ENCODE assay signal across 8 cellular contexts in the genomic region with DNA sequence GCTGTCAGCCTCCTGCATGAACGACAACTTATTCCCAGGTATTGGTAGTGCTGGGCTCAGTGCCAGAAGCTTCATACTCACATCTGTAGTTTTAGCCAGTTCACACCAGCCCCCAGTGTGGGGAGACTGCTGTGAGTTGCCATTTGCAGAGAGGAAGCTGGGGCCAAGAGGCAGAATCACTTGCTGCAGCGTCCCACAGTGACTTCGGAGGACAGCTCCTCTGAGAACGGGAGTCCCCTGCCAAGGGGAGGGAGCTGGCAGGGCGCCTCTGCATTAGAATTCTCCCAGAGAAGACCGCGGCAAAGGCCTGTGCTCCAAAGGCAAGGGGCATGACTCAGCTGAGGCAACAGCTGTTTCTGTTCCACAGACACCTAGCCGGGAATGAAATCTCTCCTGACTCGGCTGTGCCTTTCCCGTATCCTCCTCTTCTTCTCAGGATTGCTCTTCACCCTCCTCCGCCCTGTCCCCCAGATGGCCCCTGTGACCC. TPM values are rescaled to one million over a fixed set of nuclear protein-coding genes. Genes with fewer than 3 reads are reported as not detected.
DNase-seq lines count a peak whose midpoint lies in the region; ATAC-seq, FAIRE-seq and TF ChIP-seq lines count a peak whose summit lies in the region.

No MANE protein-coding gene starts in this region.

- no peaks in the 10 kb centered on the region for H3K27me3 Mint-ChIP-seq in activated CD4-positive, alpha-beta T cell treated with anti-CD3 and anti-CD28 coated beads, Interleukin-2, amount 10 ng/mL, durations not matched to agents 24 days and 14 days

- intact Hi-C loops in activated CD4-positive, alpha-beta T cell treated with anti-CD3 and anti-CD28 coated beads, Interleukin-2, amount 10 ng/mL, durations not matched to agents 24 days and 14 days (cut with micrococcal nuclease), result no loop called here
- intact Hi-C loops in kidney (cut with DNase I), result no loop called here

- WGBS in tibial nerve, 2 donors, result 11 to 26% methylated on average over 8 to 11 of the region's 11 CpGs

- H3K4me1 ChIP-seq in kidney (ENCODE audit: control insufficient read depth in 1 of 2, insufficient read depth in 1 of 2, low read depth in 1 of 2, low read length in 2 of 2) (peaks cover 27 to 28% of the 10 kb centered on the region in 2 donors), tibial nerve (peaks cover 0 to 75% (median 27%) of the 10 kb centered on the region in 4 donors)

- H3K27ac ChIP-seq in kidney (ENCODE audit: low read depth in 2 of 2, low read length in 2 of 2) (peak overlapping the region; percentile 65 to 83), tibial nerve (peak overlapping the region; percentile 59 to 87 (median 70))

- H3K36me3 Mint-ChIP-seq in activated CD4-positive, alpha-beta T cell treated with anti-CD3 and anti-CD28 coated beads, Interleukin-2, amount 10 ng/mL, durations not matched to agents 24 days and 14 days (ENCODE audit: low read depth), result peaks cover 68% of the 10 kb centered on the region

- peak overlapping the region; percentile 80 for H3K27ac Mint-ChIP-seq in activated CD4-positive, alpha-beta T cell treated with anti-CD3 and anti-CD28 coated beads, Interleukin-2, amount 10 ng/mL, durations not matched to agents 24 days and 14 days

- no peak overlapping the region for H3K9ac ChIP-seq in kidney (ENCODE audit: low read length in 2 of 2)

- no peaks in the 10 kb centered on the region for H3K9me3 ChIP-seq in kidney (ENCODE audit: control insufficient read depth in 1 of 2, low read length in 2 of 2)
- no peaks in the 10 kb centered on the region for H3K9me3 ChIP-seq in tibial nerve

- H3K9me3 Mint-ChIP-seq in activated CD4-positive, alpha-beta T cell treated with anti-CD3 and anti-CD28 coated beads, Interleukin-2, amount 10 ng/mL, durations not matched to agents 24 days and 14 days, result peaks cover 6% of the 10 kb centered on the region

- no peak for TF ChIP-seq CTCF in astrocyte of the spinal cord (IDR thresholded peaks at IDR 0.05; ENCODE audit: low read depth, low read length)
- TF ChIP-seq CTCF in kidney (IDR thresholded peaks at IDR 0.05; ENCODE audit: borderline replicate concordance, extremely low read depth, insufficient read depth), result no peak
- no peak for TF ChIP-seq CTCF in tibial nerve (IDR thresholded peaks at IDR 0.05)

- peak in 1 of 2 donors; percentile 56 for TF ChIP-seq EP300 in tibial nerve (IDR thresholded peaks at IDR 0.05)

- H3K4me3 Mint-ChIP-seq in activated CD4-positive, alpha-beta T cell treated with anti-CD3 and anti-CD28 coated beads, Interleukin-2, amount 10 ng/mL, durations not matched to agents 24 days and 14 days, result peak overlapping the region; percentile 22

- H3K4me3 ChIP-seq in astrocyte of the spinal cord (ENCODE audit: low read depth, low read length) (no peak overlapping the region), kidney (ENCODE audit: low read length in 2 of 2) (no peak overlapping the region), tibial nerve (no peak overlapping the region)

- no peak for TF ChIP-seq POLR2A in tibial nerve (IDR thresholded peaks at IDR 0.05)

- no peaks in the 10 kb centered on the region for H3K27me3 ChIP-seq in tibial nerve

- no peak for FAIRE-seq in kidney (lab: Jason Lieb, UNC)

- in situ Hi-C loops in astrocyte of the spinal cord (cut with HindIII; ENCODE audit: low sequenced_read_pairs), result no loop called here

- DNase-seq in activated CD4-positive, alpha-beta T cell treated with anti-CD3 and anti-CD28 coated beads, Interleukin-2, amount 10 ng/mL, durations not matched to agents 24 days and 14 days, result no peak
- DNase-seq in activated CD4-positive, alpha-beta T cell treated with anti-CD3 and anti-CD28 coated beads, Interleukin-2, amount 50 U/mL, for 1 hour, result no peak
- DNase-seq in LHCN-M2 (ENCODE audit: low read depth) (peak; percentile 86), astrocyte of the spinal cord (ENCODE audit: low read depth, low spot score) (peak; percentile 71), kidney (peak; percentile 92), tibial nerve (ENCODE audit: low spot score in 2 of 2) (peak in 1 of 2 donors; percentile 14), NCI-H1048 (lab: John Stamatoyannopoulos, UW) (no peak)

- peaks cover 67% of the 10 kb centered on the region for H3K4me1 Mint-ChIP-seq in activated CD4-positive, alpha-beta T cell treated with anti-CD3 and anti-CD28 coated beads, Interleukin-2, amount 10 ng/mL, durations not matched to agents 24 days and 14 days

- no peak for ATAC-seq in HG03139 (IDR thresholded peaks at IDR 0.05; ENCODE audit: unreplicated experiment)

- H3K36me3 ChIP-seq in kidney (ENCODE audit: control insufficient read depth in 1 of 2, insufficient read depth in 2 of 2, low read length in 2 of 2), result peaks cover 0 to 12% of the 10 kb centered on the region in 2 donors
- no peaks in the 10 kb centered on the region for H3K36me3 ChIP-seq in tibial nerve

RNA-seq across cellular contexts. Expression of gene MAL, which starts 17.8 kb away (rescaled TPM):
- total RNA-seq in activated CD4-positive, alpha-beta T cell treated with anti-CD3 and anti-CD28 coated beads, Interleukin-2, amount 10 ng/mL, durations not matched to agents 24 days and 14 days, result 166 and 167 TPM in 2 replicates
- total RNA-seq in LHCN-M2 (2014; rRNA removed) (not detected in 2 replicates), kidney (477 TPM), tibial nerve (100 to 1,000 TPM in 2 of 4 donors, 10 to 100 TPM in 2; 60.0 to 200 (median 121) TPM)
- polyA plus RNA-seq in LHCN-M2 (2012), result not detected
- 1,006 TPM for polyA plus RNA-seq in kidney (ENCODE audit: insufficient read depth, low read depth, low replicate concordance)

Comparison
In these comparisons a context has a peak if more than half of its experiments do, and no peak if none do; other contexts are left out.
1. DNase-seq: peak in LHCN-M2 (single experiment), astrocyte of the spinal cord (single experiment) and kidney (single experiment); none in activated CD4-positive, alpha-beta T cell treated with anti-CD3 and anti-CD28 coated beads, Interleukin-2, amount 10 ng/mL, durations not matched to agents 24 days and 14 days (single experiment), activated CD4-positive, alpha-beta T cell treated with anti-CD3 and anti-CD28 coated beads, Interleukin-2, amount 50 U/mL, for 1 hour (single experiment) and NCI-H1048 (single experiment).
2. RNA of gene MAL, which starts 17.8 kb away (total RNA-seq): 477 TPM in kidney (single experiment), 166 to 167 TPM in activated CD4-positive, alpha-beta T cell treated with anti-CD3 and anti-CD28 coated beads, Interleukin-2, amount 10 ng/mL, durations not matched to agents 24 days and 14 days and 60.0 to 200 TPM in tibial nerve; not detected in LHCN-M2; every median in the first group is over 10 times any median in the second.